Comparison of ENCODE assay signal across 2 cellular contexts in the genomic region with DNA sequence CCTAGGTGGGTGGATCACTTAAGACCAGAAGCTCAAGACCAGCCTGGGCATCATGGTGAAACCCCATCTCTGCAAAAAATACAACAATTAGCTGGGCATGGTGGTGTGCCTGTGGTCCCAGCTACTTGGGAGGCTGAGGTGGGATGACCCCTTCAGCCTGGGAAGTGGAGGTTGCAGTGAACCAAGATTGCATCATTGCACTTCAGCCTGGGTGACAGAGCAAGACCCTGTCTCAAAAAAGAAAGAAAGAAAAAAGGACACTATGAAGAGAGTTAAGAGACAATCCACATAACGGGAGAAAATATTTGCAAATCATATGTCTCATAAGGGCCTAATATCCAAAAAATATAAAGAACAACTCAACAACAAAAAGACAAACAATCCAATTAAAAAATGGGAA.
TF ChIP-seq lines count a peak whose summit lies in the region.

No MANE protein-coding gene starts in this region.

TF ChIP-seq in HepG2, 621 proteins besides CTCF, POLR2A, EP300 and RAD21:
- 0 out of 2 replicates have a peak, but pooled peaks have one; percentile 25 for TF ChIP-seq ATF7 (IDR thresholded peaks at IDR 0.05)
- TF ChIP-seq ATF7 (CRISPR knock-in tag; IDR thresholded peaks at IDR 0.05): no peak
- TF ChIP-seq TOPORS (CRISPR knock-in tag; IDR thresholded peaks at IDR 0.05): no peak
- TF ChIP-seq, protein P1, sequence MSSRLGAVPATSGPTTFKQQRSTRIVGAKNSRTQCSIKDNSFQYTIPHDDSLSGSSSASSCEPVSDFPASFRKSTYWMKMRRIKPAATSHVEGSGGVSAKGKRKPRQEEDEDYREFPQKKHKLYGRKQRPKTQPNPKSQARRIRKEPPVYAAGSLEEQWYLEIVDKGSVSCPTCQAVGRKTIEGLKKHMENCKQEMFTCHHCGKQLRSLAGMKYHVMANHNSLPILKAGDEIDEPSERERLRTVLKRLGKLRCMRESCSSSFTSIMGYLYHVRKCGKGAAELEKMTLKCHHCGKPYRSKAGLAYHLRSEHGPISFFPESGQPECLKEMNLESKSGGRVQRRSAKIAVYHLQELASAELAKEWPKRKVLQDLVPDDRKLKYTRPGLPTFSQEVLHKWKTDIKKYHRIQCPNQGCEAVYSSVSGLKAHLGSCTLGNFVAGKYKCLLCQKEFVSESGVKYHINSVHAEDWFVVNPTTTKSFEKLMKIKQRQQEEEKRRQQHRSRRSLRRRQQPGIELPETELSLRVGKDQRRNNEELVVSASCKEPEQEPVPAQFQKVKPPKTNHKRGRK (CRISPR knock-in tag; IDR thresholded peaks at IDR 0.05): no peak
- TF ChIP-seq U2AF1 (optimal IDR thresholded peaks at IDR 0.05; ENCODE audit: low read depth, low read length): no peak
- no peak for TF ChIP-seq ESRRA (CRISPR knock-in tag; IDR thresholded peaks at IDR 0.05; ENCODE audit: low read depth)

TF ChIP-seq in K562, 482 proteins besides CTCF, POLR2A, EP300 and RAD21:
- peak; percentile 50; the same call in 1 of the 2 replicates for TF ChIP-seq CEBPB (tag; IDR thresholded peaks at IDR 0.05)
- no peak for TF ChIP-seq IFI16 (CRISPR knock-in tag; IDR thresholded peaks at IDR 0.05)
- TF ChIP-seq, protein P2, sequence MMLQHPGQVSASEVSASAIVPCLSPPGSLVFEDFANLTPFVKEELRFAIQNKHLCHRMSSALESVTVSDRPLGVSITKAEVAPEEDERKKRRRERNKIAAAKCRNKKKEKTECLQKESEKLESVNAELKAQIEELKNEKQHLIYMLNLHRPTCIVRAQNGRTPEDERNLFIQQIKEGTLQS (IDR thresholded peaks at IDR 0.05): peak; percentile 74
- TF ChIP-seq, protein P2 (CRISPR knock-in tag; conservative IDR thresholded peaks at IDR 0.05): no peak
- no peak for TF ChIP-seq CEBPG (CRISPR knock-in tag; IDR thresholded peaks at IDR 0.05)
- peak; percentile 52 to 59; a peak in 2 of 4 replicates for TF ChIP-seq CEBPG (tag; conservative IDR thresholded peaks at IDR 0.05 in 1 of 2, IDR thresholded peaks at IDR 0.05 in 1 of 2)
